ENCODE assay signal across 11 cellular contexts in the genomic region with DNA sequence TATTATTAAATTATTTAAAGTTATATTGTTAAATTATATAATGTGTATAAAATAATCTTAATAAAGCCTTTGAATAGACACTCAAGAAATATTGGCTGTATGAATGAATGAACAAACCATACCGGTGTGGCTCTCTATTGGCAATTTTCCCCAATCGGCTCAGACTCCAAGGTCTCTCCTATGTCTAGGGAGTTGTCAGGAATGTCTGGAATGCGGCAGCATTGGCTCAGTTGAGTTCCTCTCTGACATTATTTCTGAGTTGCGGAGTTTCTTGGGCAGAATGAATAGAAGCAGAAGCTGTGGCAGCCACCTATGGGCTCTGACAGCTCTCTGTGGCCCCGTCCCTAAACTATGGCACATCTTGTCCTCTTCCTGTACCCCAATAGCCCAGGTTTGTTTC.
DNase-seq lines count a peak whose midpoint lies in the region; ATAC-seq and TF ChIP-seq lines count a peak whose summit lies in the region.
"Had no signal": no experiment of that assay in that cellular context is flagged by ENCODE, and none has a peak within 500 bp of the region (broad histone marks: within the 10 kb centered on the region; RNA-seq: fewer than 3 reads in every experiment).

No MANE protein-coding gene starts in this region.

- H3K4me1 Mint-ChIP-seq in Calu3 (ENCODE audit: low read depth, unreplicated experiment), result peaks cover 36% of the 10 kb centered on the region
- H3K4me1 Mint-ChIP-seq: activated naive CD4-positive, alpha-beta T cell treated with anti-CD3 and anti-CD28 coated beads, Interleukin-2, amount 10 ng/mL, durations not matched to agents 7 days and 5 days had no signal

- no peaks in the 10 kb centered on the region for H3K9me3 Mint-ChIP-seq in Calu3 (ENCODE audit: low read depth, unreplicated experiment)
- H3K9me3 Mint-ChIP-seq: activated naive CD4-positive, alpha-beta T cell treated with anti-CD3 and anti-CD28 coated beads, Interleukin-2, amount 10 ng/mL, durations not matched to agents 7 days and 5 days had no signal

- H3K4me3 ChIP-seq in osteoblast (ENCODE audit: insufficient read depth, low read length), result no peak overlapping the region
- H3K4me3 ChIP-seq: gastrocnemius medialis, skin epidermis had no signal

- H3K27ac Mint-ChIP-seq in Calu3 (ENCODE audit: unreplicated experiment), result no peak overlapping the region
- H3K27ac Mint-ChIP-seq: activated naive CD4-positive, alpha-beta T cell treated with anti-CD3 and anti-CD28 coated beads, Interleukin-2, amount 10 ng/mL, durations not matched to agents 7 days and 5 days had no signal

- ATAC-seq in HG03196 (IDR thresholded peaks at IDR 0.05; ENCODE audit: unreplicated experiment) (no peak), GM21526 (IDR thresholded peaks at IDR 0.05; ENCODE audit: low FRiP score, unreplicated experiment) (no peak), GM18517 (IDR thresholded peaks at IDR 0.05; ENCODE audit: unreplicated experiment) (no peak)

- H3K27me3 ChIP-seq in osteoblast (ENCODE audit: insufficient read depth, low read length), result no peaks in the 10 kb centered on the region
- H3K27me3 ChIP-seq: gastrocnemius medialis had no signal

- no peaks in the 10 kb centered on the region for H3K79me2 ChIP-seq in osteoblast (ENCODE audit: insufficient read depth, low read length)

- H4K20me1 ChIP-seq in osteoblast (ENCODE audit: insufficient read depth, low read length), result no peaks in the 10 kb centered on the region

- H3K27me3 Mint-ChIP-seq in Calu3 (ENCODE audit: unreplicated experiment), result no peaks in the 10 kb centered on the region

- H3K4me2 ChIP-seq in osteoblast (ENCODE audit: insufficient read depth, low read length), result peak overlapping the region; percentile 30

- no peak overlapping the region for H3K4me3 Mint-ChIP-seq in Calu3 (ENCODE audit: low read depth, unreplicated experiment)
- H3K4me3 Mint-ChIP-seq: activated naive CD4-positive, alpha-beta T cell treated with anti-CD3 and anti-CD28 coated beads, Interleukin-2, amount 10 ng/mL, durations not matched to agents 7 days and 5 days had no signal

- DNase-seq in Calu3 (peak; percentile 66), RWPE1 (ENCODE audit: low spot score) (peak; percentile 85), foreskin melanocyte (peak; percentile 4), osteoblast (ENCODE audit: insufficient read length, low spot score, missing footprints) (no peak), NCI-H2029 treated with DMSO at 0.1 percent for 48 hours (lab: John Stamatoyannopoulos, UW) (no peak)
- DNase-seq: activated naive CD4-positive, alpha-beta T cell treated with anti-CD3 and anti-CD28 coated beads, Interleukin-2, amount 10 ng/mL, durations not matched to agents 7 days and 5 days had no signal

- H3K9me3 ChIP-seq in osteoblast (ENCODE audit: low read depth, low read length), result no peaks in the 10 kb centered on the region
- H3K9me3 ChIP-seq: gastrocnemius medialis had no signal

- intact Hi-C loops in Calu3 (cut with micrococcal nuclease; ENCODE audit: unreplicated experiment), result loop anchor here (2.0 kb wide), 1 partner anchor 40 kb away; no protein-coding TSS in a partner anchor

- BruUV-seq in Calu3 (replicated peaks; lab: Mats Ljungman, UMichigan), result no TSS peak

- H2AFZ ChIP-seq in osteoblast (ENCODE audit: low read length), result no peak overlapping the region

- POLR2A ChIA-PET in RWPE1 (lab: Yijun Ruan, JAX; ENCODE audit: low non-redundant PET), result no interaction called here

- H3K27ac ChIP-seq in RWPE1 (no peak overlapping the region; the same call in 1 of the 2 replicates), osteoblast (ENCODE audit: low read depth, low read length) (no peak overlapping the region)
- H3K27ac ChIP-seq: skin epidermis had no signal

- CTCF ChIA-PET in Calu3 (lab: Charles Lee), result interaction anchor here (0.7 to 1.6 kb wide), 2 partner anchors 24 to 283 kb away, joined by 3 to 4 read pairs; no protein-coding TSS in a partner anchor
- CTCF ChIA-PET in RWPE1 (lab: Yijun Ruan, JAX), result interaction anchor here (0.7 kb wide), 1 partner anchor 146 kb away, joined by 3 read pairs; no protein-coding TSS in a partner anchor

- TF ChIP-seq CTCF in Calu3 (IDR thresholded peaks at IDR 0.05; ENCODE audit: unreplicated experiment) (no peak), RWPE1 (conservative IDR thresholded peaks at IDR 0.05; ENCODE audit: low read depth) (no peak), osteoblast (IDR thresholded peaks at IDR 0.05; ENCODE audit: extremely low read depth, low read depth, low read length) (no peak)

- no peaks in the 10 kb centered on the region for H3K4me1 ChIP-seq in osteoblast (ENCODE audit: insufficient read depth, low read length)

- H3K36me3 Mint-ChIP-seq in Calu3 (ENCODE audit: insufficient read depth, unreplicated experiment), result no peaks in the 10 kb centered on the region
- H3K36me3 Mint-ChIP-seq: activated naive CD4-positive, alpha-beta T cell treated with anti-CD3 and anti-CD28 coated beads, Interleukin-2, amount 10 ng/mL, durations not matched to agents 7 days and 5 days had no signal

- no peaks in the 10 kb centered on the region for H3K36me3 ChIP-seq in osteoblast (ENCODE audit: insufficient read depth, low read length)
- H3K36me3 ChIP-seq: gastrocnemius medialis had no signal

Comparison
In these comparisons a context has a peak if more than half of its experiments do, and no peak if none do; other contexts are left out.
1. DNase-seq: peak in Calu3 (single experiment), RWPE1 (single experiment) and foreskin melanocyte (single experiment); none in osteoblast (single experiment) and NCI-H2029 treated with DMSO at 0.1 percent for 48 hours (single experiment).